Comparison of ENCODE assay signal across 9 cellular contexts in the genomic region with DNA sequence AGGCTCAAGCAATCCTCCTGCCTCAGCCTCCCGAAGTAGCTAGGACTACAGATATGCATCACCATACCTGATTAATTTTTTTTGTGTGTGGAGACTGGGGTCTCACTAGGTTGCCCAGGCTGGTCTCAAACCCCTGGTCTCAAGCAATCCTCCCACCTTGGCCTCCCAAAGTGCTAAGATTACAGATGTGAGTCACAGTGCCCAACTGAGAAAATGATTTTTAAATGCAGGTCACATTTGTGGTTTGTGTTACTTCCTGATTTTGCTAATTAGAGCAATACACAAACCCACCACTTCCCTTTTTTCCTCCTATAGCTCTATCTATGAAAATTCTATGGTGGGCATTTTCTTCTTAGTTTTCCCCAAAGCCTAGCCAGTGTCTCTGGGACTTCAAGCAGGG. TPM values are rescaled to one million over a fixed set of nuclear protein-coding genes. Genes with fewer than 3 reads are reported as not detected.
DNase-seq lines count a peak whose midpoint lies in the region; ATAC-seq and TF ChIP-seq lines count a peak whose summit lies in the region.
"Had no signal": no experiment of that assay in that cellular context is flagged by ENCODE, and none has a peak within 500 bp of the region (broad histone marks: within the 10 kb centered on the region; RNA-seq: fewer than 3 reads in every experiment).

No MANE protein-coding gene starts in this region.

- intact Hi-C loops in mucosa of descending colon (cut with DNase I, micrococcal nuclease), result no loop called here
- intact Hi-C loops in esophagus squamous epithelium (cut with DNase I), result no loop called here

- H3K27ac ChIP-seq in endodermal cell (ENCODE audit: low read depth, low read length) (no peak overlapping the region), esophagus squamous epithelium (no peak overlapping the region)

- WGBS in endodermal cell (ENCODE audit: insufficient coverage in 1 of 2, insufficient read length in 1 of 2), 2 experiments, result 100% methylated on average over 1 of the region's 1 CpG; no CpG with 5 or more reads in 1 of the 2 experiments
- 40 to 86% methylated on average over 1 of the region's 1 CpG for WGBS in esophagus squamous epithelium, 2 donors

- H3K9me3 ChIP-seq in mucosa of descending colon (no peaks in the 10 kb centered on the region), endodermal cell (ENCODE audit: control insufficient read depth, low read length) (no peaks in the 10 kb centered on the region), esophagus squamous epithelium (no peaks in the 10 kb centered on the region)

- no peaks in the 10 kb centered on the region for H3K36me3 ChIP-seq in mucosa of descending colon (ENCODE audit: low read depth)
- no peaks in the 10 kb centered on the region for H3K36me3 ChIP-seq in endodermal cell (ENCODE audit: control insufficient read depth, insufficient read depth, low read length)
- H3K36me3 ChIP-seq in esophagus squamous epithelium, result no peaks in the 10 kb centered on the region

- H3K4me1 ChIP-seq in mucosa of descending colon (ENCODE audit: low read depth) (no peaks in the 10 kb centered on the region), endodermal cell (ENCODE audit: control insufficient read depth, insufficient read depth, low read length) (no peaks in the 10 kb centered on the region), esophagus squamous epithelium (no peaks in the 10 kb centered on the region)

- no peaks in the 10 kb centered on the region for H3K36me3 Mint-ChIP-seq in endodermal cell (ENCODE audit: low read depth)

- peaks cover 2% of the 10 kb centered on the region for H3K9me3 Mint-ChIP-seq in endodermal cell

- in situ Hi-C loops in KBM-7 (cut with MboI; ENCODE audit: low pct_unique_long_range_greater_than_20kb, low sequenced_read_pairs), result loop anchor here (25.0 kb wide), 2 partner anchors 523 to 673 kb away; partner anchors contain the start of gene CKAP4

- peaks cover 2% of the 10 kb centered on the region for H3K4me1 Mint-ChIP-seq in endodermal cell

- H3K4me3 ChIP-seq in mucosa of descending colon (no peak overlapping the region), endodermal cell (ENCODE audit: low read length) (no peak overlapping the region), esophagus squamous epithelium (no peak overlapping the region)

- no peak overlapping the region for H3K27ac Mint-ChIP-seq in endodermal cell

- ATAC-seq in GM18858 (IDR thresholded peaks at IDR 0.05; ENCODE audit: unreplicated experiment) (peak; percentile 68), GM21825 (IDR thresholded peaks at IDR 0.05; ENCODE audit: unreplicated experiment) (peak; percentile 56), mucosa of descending colon (peak; percentile 30)

- DNase-seq in KBM-7 (peak; percentile 92), mucosa of descending colon (no peak), NCI-H1694 (lab: John Stamatoyannopoulos, UW) (no peak), endodermal cell (no peak), esophagus squamous epithelium (lab: John Stamatoyannopoulos, UW) (no peak)
- no peak for DNase-seq in activated effector memory CD4-positive, alpha-beta T cell treated with Interleukin-2 at 50 U/mL for 16 hours
- DNase-seq: NCI-H526 had no signal

- H3K27me3 ChIP-seq in endodermal cell (ENCODE audit: control insufficient read depth, insufficient read depth, low read length, poor library complexity, severe bottlenecking) (no peaks in the 10 kb centered on the region), esophagus squamous epithelium (peaks cover 0 to 52% (median 0%) of the 10 kb centered on the region in 4 donors)

- no peak overlapping the region for H3K9ac ChIP-seq in endodermal cell (ENCODE audit: extremely low read depth, low read length, poor library complexity, severe bottlenecking)

- no peak for TF ChIP-seq POLR2A in esophagus squamous epithelium (IDR thresholded peaks at IDR 0.05)

- no peak overlapping the region for H3K4me3 Mint-ChIP-seq in endodermal cell

- TF ChIP-seq CTCF in mucosa of descending colon (IDR thresholded peaks at IDR 0.05) (no peak), endodermal cell (conservative IDR thresholded peaks at IDR 0.05) (no peak), esophagus squamous epithelium (IDR thresholded peaks at IDR 0.05) (no peak)

- peaks cover 4% of the 10 kb centered on the region for H3K27me3 Mint-ChIP-seq in endodermal cell (ENCODE audit: insufficient read depth)

RNA-seq across cellular contexts. Expression of gene TMEM263, which starts 45.5 kb away (rescaled TPM):
- 10 to 100 TPM; 20.3 to 38.6 (median 27.0) TPM for total RNA-seq in mucosa of descending colon
- total RNA-seq in endodermal cell, result 10 to 100 TPM; 25.7 to 39.3 TPM
- polyA plus RNA-seq in endodermal cell (2013, experiment 1 of 2), result 36.7 TPM
- 36.0 TPM for polyA plus RNA-seq in endodermal cell (2013, experiment 2 of 2)
- 10 to 100 TPM in 2 of 4 donors, 1 to 10 TPM in 2; 5.1 to 12.0 (median 8.6) TPM for total RNA-seq in esophagus squamous epithelium
